In the genomic region with DNA sequence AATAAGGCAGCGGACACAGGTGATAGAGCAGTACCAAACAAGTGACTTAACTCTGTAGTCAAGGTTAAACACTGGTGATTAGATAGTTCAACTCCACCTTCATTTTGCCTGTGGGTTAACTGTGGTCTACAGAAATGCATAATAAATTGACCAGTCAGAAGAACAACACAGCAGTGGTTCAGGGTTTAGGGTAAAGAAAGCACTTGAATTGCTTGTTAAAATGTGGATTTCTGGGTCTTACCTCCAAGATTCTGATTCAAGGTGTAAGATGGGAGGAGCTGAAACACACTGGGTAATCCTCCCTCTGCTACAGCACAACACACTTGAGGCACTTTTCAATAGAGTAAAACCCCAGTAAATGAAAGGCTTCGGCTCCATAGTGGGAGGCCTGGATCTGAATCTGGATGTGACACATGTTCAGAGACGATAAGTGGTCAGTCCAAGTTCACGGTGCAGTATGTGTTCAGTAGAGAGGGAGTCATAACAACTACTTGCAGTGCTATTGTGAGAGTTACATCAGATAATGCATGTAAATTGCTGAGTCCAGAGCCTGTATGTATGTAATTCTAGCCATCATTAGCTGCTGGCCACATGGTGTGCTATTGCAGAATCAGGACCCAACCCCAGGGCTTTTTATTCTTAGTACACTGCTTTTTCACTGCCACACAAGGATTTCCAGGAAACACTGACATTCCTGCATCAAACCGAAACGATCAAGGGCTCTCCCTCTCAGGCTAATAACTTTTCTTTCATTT, we compare ENCODE assay signal across 1 cellular context.
A peak's percentile ranks its signal among the peaks of the same experiment; 100 is the strongest.
TF ChIP-seq lines count a peak whose summit lies in the region.

No MANE protein-coding gene starts in this region.

TF ChIP-seq in K562, 482 proteins besides CTCF, POLR2A, EP300 and RAD21 (continued from another document and continues in another):
- TF ChIP-seq, protein P1, sequence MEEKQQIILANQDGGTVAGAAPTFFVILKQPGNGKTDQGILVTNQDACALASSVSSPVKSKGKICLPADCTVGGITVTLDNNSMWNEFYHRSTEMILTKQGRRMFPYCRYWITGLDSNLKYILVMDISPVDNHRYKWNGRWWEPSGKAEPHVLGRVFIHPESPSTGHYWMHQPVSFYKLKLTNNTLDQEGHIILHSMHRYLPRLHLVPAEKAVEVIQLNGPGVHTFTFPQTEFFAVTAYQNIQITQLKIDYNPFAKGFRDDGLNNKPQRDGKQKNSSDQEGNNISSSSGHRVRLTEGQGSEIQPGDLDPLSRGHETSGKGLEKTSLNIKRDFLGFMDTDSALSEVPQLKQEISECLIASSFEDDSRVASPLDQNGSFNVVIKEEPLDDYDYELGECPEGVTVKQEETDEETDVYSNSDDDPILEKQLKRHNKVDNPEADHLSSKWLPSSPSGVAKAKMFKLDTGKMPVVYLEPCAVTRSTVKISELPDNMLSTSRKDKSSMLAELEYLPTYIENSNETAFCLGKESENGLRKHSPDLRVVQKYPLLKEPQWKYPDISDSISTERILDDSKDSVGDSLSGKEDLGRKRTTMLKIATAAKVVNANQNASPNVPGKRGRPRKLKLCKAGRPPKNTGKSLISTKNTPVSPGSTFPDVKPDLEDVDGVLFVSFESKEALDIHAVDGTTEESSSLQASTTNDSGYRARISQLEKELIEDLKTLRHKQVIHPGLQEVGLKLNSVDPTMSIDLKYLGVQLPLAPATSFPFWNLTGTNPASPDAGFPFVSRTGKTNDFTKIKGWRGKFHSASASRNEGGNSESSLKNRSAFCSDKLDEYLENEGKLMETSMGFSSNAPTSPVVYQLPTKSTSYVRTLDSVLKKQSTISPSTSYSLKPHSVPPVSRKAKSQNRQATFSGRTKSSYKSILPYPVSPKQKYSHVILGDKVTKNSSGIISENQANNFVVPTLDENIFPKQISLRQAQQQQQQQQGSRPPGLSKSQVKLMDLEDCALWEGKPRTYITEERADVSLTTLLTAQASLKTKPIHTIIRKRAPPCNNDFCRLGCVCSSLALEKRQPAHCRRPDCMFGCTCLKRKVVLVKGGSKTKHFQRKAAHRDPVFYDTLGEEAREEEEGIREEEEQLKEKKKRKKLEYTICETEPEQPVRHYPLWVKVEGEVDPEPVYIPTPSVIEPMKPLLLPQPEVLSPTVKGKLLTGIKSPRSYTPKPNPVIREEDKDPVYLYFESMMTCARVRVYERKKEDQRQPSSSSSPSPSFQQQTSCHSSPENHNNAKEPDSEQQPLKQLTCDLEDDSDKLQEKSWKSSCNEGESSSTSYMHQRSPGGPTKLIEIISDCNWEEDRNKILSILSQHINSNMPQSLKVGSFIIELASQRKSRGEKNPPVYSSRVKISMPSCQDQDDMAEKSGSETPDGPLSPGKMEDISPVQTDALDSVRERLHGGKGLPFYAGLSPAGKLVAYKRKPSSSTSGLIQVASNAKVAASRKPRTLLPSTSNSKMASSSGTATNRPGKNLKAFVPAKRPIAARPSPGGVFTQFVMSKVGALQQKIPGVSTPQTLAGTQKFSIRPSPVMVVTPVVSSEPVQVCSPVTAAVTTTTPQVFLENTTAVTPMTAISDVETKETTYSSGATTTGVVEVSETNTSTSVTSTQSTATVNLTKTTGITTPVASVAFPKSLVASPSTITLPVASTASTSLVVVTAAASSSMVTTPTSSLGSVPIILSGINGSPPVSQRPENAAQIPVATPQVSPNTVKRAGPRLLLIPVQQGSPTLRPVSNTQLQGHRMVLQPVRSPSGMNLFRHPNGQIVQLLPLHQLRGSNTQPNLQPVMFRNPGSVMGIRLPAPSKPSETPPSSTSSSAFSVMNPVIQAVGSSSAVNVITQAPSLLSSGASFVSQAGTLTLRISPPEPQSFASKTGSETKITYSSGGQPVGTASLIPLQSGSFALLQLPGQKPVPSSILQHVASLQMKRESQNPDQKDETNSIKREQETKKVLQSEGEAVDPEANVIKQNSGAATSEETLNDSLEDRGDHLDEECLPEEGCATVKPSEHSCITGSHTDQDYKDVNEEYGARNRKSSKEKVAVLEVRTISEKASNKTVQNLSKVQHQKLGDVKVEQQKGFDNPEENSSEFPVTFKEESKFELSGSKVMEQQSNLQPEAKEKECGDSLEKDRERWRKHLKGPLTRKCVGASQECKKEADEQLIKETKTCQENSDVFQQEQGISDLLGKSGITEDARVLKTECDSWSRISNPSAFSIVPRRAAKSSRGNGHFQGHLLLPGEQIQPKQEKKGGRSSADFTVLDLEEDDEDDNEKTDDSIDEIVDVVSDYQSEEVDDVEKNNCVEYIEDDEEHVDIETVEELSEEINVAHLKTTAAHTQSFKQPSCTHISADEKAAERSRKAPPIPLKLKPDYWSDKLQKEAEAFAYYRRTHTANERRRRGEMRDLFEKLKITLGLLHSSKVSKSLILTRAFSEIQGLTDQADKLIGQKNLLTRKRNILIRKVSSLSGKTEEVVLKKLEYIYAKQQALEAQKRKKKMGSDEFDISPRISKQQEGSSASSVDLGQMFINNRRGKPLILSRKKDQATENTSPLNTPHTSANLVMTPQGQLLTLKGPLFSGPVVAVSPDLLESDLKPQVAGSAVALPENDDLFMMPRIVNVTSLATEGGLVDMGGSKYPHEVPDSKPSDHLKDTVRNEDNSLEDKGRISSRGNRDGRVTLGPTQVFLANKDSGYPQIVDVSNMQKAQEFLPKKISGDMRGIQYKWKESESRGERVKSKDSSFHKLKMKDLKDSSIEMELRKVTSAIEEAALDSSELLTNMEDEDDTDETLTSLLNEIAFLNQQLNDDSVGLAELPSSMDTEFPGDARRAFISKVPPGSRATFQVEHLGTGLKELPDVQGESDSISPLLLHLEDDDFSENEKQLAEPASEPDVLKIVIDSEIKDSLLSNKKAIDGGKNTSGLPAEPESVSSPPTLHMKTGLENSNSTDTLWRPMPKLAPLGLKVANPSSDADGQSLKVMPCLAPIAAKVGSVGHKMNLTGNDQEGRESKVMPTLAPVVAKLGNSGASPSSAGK (IDR thresholded peaks at IDR 0.05), result peak; percentile 73
- TF ChIP-seq NR2F6 (CRISPR knock-in tag; IDR thresholded peaks at IDR 0.05), result no peak
- peak; percentile 35; the same call in 1 of the 2 replicates for TF ChIP-seq BHLHE40 (IDR thresholded peaks at IDR 0.05; ENCODE audit: low read length)
- TF ChIP-seq CBFA2T2 (conservative IDR thresholded peaks at IDR 0.05), result peak; percentile 80
- peak; percentile 49; the same call in 1 of the 2 replicates for TF ChIP-seq ZNF175 (CRISPR knock-in tag; IDR thresholded peaks at IDR 0.05; ENCODE audit: low read depth)
- TF ChIP-seq ZKSCAN8 (CRISPR knock-in tag; IDR thresholded peaks at IDR 0.05), result 0 out of 2 replicates have a peak, but pooled peaks have one; percentile 41
- TF ChIP-seq, protein P2, sequence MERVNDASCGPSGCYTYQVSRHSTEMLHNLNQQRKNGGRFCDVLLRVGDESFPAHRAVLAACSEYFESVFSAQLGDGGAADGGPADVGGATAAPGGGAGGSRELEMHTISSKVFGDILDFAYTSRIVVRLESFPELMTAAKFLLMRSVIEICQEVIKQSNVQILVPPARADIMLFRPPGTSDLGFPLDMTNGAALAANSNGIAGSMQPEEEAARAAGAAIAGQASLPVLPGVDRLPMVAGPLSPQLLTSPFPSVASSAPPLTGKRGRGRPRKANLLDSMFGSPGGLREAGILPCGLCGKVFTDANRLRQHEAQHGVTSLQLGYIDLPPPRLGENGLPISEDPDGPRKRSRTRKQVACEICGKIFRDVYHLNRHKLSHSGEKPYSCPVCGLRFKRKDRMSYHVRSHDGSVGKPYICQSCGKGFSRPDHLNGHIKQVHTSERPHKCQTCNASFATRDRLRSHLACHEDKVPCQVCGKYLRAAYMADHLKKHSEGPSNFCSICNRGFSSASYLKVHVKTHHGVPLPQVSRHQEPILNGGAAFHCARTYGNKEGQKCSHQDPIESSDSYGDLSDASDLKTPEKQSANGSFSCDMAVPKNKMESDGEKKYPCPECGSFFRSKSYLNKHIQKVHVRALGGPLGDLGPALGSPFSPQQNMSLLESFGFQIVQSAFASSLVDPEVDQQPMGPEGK (CRISPR knock-in tag; IDR thresholded peaks at IDR 0.05; ENCODE audit: borderline replicate concordance), result no peak
- peak; percentile 15 for TF ChIP-seq MEIS2 (IDR thresholded peaks at IDR 0.05; ENCODE audit: partially characterized antibody)
- no peak for TF ChIP-seq ZNF217 (CRISPR knock-in tag; IDR thresholded peaks at IDR 0.05)
- TF ChIP-seq NFE2 (IDR thresholded peaks at IDR 0.05; ENCODE audit: low read depth), result peak; percentile 57
- TF ChIP-seq SMARCE1 (IDR thresholded peaks at IDR 0.05), result peak; percentile 81
- peak in 1 of 2 experiments; percentile 78; a peak in 2 of 4 replicates for TF ChIP-seq ARNT (IDR thresholded peaks at IDR 0.05)
- TF ChIP-seq, protein P3, sequence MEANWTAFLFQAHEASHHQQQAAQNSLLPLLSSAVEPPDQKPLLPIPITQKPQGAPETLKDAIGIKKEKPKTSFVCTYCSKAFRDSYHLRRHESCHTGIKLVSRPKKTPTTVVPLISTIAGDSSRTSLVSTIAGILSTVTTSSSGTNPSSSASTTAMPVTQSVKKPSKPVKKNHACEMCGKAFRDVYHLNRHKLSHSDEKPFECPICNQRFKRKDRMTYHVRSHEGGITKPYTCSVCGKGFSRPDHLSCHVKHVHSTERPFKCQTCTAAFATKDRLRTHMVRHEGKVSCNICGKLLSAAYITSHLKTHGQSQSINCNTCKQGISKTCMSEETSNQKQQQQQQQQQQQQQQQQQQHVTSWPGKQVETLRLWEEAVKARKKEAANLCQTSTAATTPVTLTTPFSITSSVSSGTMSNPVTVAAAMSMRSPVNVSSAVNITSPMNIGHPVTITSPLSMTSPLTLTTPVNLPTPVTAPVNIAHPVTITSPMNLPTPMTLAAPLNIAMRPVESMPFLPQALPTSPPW (CRISPR knock-in tag; IDR thresholded peaks at IDR 0.05), result peak; percentile 13; the same call in 1 of the 2 replicates
- peak; percentile 82 for TF ChIP-seq EP400 (IDR thresholded peaks at IDR 0.05)
- TF ChIP-seq, protein P4, sequence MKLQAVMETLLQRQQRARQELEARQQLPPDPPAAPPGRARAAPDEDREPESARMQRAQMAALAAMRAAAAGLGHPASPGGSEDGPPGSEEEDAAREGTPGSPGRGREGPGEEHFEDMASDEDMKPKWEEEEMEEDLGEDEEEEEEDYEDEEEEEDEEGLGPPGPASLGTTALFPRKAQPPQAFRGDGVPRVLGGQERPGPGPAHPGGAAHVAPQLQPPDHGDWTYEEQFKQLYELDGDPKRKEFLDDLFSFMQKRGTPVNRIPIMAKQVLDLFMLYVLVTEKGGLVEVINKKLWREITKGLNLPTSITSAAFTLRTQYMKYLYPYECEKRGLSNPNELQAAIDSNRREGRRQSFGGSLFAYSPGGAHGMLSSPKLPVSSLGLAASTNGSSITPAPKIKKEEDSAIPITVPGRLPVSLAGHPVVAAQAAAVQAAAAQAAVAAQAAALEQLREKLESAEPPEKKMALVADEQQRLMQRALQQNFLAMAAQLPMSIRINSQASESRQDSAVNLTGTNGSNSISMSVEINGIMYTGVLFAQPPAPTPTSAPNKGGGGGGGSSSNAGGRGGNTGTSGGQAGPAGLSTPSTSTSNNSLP (IDR thresholded peaks at IDR 0.05; ENCODE audit: borderline replicate concordance, low read depth, low read length), result peak; percentile 79; the same call in 1 of the 2 replicates
- TF ChIP-seq ZNF57 (CRISPR knock-in tag; IDR thresholded peaks at IDR 0.05), result no peak
- TF ChIP-seq CXXC5 (CRISPR knock-in tag; IDR thresholded peaks at IDR 0.05), result peak; percentile 39; the same call in 1 of the 2 replicates
- TF ChIP-seq NCOA2 (IDR thresholded peaks at IDR 0.05; ENCODE audit: partially characterized antibody in 2 of 2), result peak in 1 of 2 experiments; percentile 65
- TF ChIP-seq FOXA3 (CRISPR knock-in tag; conservative IDR thresholded peaks at IDR 0.05 in 1 of 2, IDR thresholded peaks at IDR 0.05 in 1 of 2), result peak in 1 of 2 experiments; percentile 55; a peak in 1 of 4 replicates
- TF ChIP-seq JUN (IDR thresholded peaks at IDR 0.05; ENCODE audit: borderline replicate concordance, low read depth, low read length), result peak; percentile 81
- no peak for TF ChIP-seq JUN (CRISPR knock-in tag; IDR thresholded peaks at IDR 0.05; ENCODE audit: borderline replicate concordance)
- TF ChIP-seq TEAD4 (IDR thresholded peaks at IDR 0.05; ENCODE audit: low read length), result peak; percentile 90
- TF ChIP-seq TEAD4 (CRISPR knock-in tag; IDR thresholded peaks at IDR 0.05; ENCODE audit: borderline replicate concordance), result no peak
- TF ChIP-seq KHSRP (IDR thresholded peaks at IDR 0.05), result no peak
- TF ChIP-seq, protein P5, sequence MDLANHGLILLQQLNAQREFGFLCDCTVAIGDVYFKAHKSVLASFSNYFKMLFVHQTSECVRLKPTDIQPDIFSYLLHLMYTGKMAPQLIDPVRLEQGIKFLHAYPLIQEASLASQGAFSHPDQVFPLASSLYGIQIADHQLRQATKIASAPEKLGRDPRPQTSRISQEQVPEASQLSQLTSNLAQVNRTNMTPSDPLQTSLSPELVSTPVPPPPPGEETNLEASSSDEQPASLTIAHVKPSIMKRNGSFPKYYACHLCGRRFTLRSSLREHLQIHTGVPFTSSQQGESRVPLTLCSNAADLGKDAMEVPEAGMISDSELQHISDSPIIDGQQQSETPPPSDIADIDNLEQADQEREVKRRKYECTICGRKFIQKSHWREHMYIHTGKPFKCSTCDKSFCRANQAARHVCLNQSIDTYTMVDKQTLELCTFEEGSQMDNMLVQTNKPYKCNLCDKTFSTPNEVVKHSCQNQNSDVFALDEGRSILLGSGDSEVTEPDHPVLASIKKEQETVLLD (IDR thresholded peaks at IDR 0.05), result no peak
- TF ChIP-seq GATA2 (CRISPR knock-in tag; IDR thresholded peaks at IDR 0.05), result peak; percentile 57; the same call in 1 of the 2 replicates
- TF ChIP-seq PYGO2 (tag; IDR thresholded peaks at IDR 0.05), result no peak
- peak; percentile 23; the same call in 1 of the 2 replicates for TF ChIP-seq CREB1 (IDR thresholded peaks at IDR 0.05)
- TF ChIP-seq CREB1 (CRISPR knock-in tag; IDR thresholded peaks at IDR 0.05), result no peak
- peak; percentile 32; the same call in 1 of the 2 replicates for TF ChIP-seq NR2C1 (IDR thresholded peaks at IDR 0.05)
- TF ChIP-seq NR2C1 (tag; IDR thresholded peaks at IDR 0.05), result no peak
- peak; percentile 85 for TF ChIP-seq CEBPB (tag; IDR thresholded peaks at IDR 0.05)
- peak; percentile 87 for TF ChIP-seq L3MBTL2 (IDR thresholded peaks at IDR 0.05)
- peak; percentile 25; the same call in 1 of the 2 replicates for TF ChIP-seq HCFC1 (IDR thresholded peaks at IDR 0.05; ENCODE audit: low read depth, low read length)
- TF ChIP-seq, protein P6, sequence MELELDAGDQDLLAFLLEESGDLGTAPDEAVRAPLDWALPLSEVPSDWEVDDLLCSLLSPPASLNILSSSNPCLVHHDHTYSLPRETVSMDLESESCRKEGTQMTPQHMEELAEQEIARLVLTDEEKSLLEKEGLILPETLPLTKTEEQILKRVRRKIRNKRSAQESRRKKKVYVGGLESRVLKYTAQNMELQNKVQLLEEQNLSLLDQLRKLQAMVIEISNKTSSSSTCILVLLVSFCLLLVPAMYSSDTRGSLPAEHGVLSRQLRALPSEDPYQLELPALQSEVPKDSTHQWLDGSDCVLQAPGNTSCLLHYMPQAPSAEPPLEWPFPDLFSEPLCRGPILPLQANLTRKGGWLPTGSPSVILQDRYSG (tag; conservative IDR thresholded peaks at IDR 0.05; ENCODE audit: low read depth), result no peak
- TF ChIP-seq TCF3 (CRISPR knock-in tag; IDR thresholded peaks at IDR 0.05), result peak; percentile 91
- 0 out of 2 replicates have a peak, but pooled peaks have one; percentile 56 for TF ChIP-seq ZNF644 (tag; IDR thresholded peaks at IDR 0.05; ENCODE audit: low read depth)
- TF ChIP-seq RAD51 (IDR thresholded peaks at IDR 0.05; ENCODE audit: borderline replicate concordance, low read depth), result peak; percentile 47; the same call in 1 of the 2 replicates
- peak; percentile 83 for TF ChIP-seq FOXJ2 (tag; IDR thresholded peaks at IDR 0.05)
- peak; percentile 72 for TF ChIP-seq POLR2AphosphoS5 (IDR thresholded peaks at IDR 0.05; ENCODE audit: control insufficient read depth, insufficient read depth, low read depth, low read length)
